ENCODE assay signal across 9 cellular contexts in the genomic region with DNA sequence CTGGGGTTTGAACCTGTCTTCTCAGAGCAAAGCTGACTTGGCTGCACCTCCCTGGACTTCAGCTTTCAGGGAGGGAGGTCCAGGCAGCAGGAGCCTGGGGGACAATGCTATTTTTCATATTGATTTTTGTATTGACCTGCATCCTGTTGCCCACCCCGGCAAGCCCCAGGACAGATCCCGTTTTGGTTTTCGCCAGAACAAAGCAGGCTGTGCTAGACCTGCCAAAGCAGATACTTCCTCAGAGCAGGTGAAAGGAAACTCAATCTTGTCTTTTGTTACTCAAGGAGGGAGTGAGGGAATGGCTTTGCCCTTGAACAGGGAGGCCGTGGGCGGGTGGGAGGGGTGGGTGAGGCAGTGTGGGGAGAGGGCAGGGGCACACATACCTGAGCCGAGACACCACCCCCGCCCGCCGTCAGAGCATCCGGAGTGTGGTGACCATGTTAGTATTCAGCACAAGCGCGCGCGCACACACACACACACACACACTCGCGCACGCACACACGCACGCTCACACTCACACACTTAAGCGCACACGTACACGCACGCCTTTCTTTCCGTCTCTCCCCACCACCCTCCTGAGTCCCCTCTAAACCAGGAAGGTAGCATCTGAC. TPM values are rescaled to one million over a fixed set of nuclear protein-coding genes. Genes with fewer than 3 reads are reported as not detected.
DNase-seq lines count a peak whose midpoint lies in the region; ATAC-seq and TF ChIP-seq lines count a peak whose summit lies in the region.
"Had no signal": no experiment of that assay in that cellular context is flagged by ENCODE, and none has a peak within 500 bp of the region (broad histone marks: within the 10 kb centered on the region; RNA-seq: fewer than 3 reads in every experiment).

No MANE protein-coding gene starts in this region.

- DNase-seq in activated CD4-positive, alpha-beta T cell treated with anti-CD3 and anti-CD28 coated beads for 36 hours: peak; percentile 80
- DNase-seq in activated CD4-positive, alpha-beta T cell treated with anti-CD3 and anti-CD28 coated beads for 1 hour: no peak
- DNase-seq in MCF 10A (ENCODE audit: unreplicated experiment): no peak
- DNase-seq in transverse colon: no peak
- no peak for DNase-seq in COLO829 (ENCODE audit: low spot score)
- no peak for DNase-seq in MV-4-11 (lab: John Stamatoyannopoulos, UW)
- DNase-seq in hippocampal formation (lab: John Stamatoyannopoulos, UW): no peak

- POLR2A ChIA-PET in activated CD4-positive, alpha-beta T cell treated with anti-CD3 and anti-CD28 coated beads for 36 hours (lab: Charles Lee): no interaction called here
- POLR2A ChIA-PET in MCF 10A (lab: Yijun Ruan, JAX): interaction anchor here (1.0 to 3.0 kb wide), 8 partner anchors 10 to 98 kb away, joined by 3 to 14 read pairs (median 5); no protein-coding TSS in a partner anchor

- H3K36me3 Mint-ChIP-seq in activated CD4-positive, alpha-beta T cell treated with anti-CD3 and anti-CD28 coated beads for 36 hours (ENCODE audit: low read depth): no peaks in the 10 kb centered on the region
- H3K36me3 Mint-ChIP-seq in MCF 10A (ENCODE audit: insufficient read depth, unreplicated experiment) (peaks cover 14% of the 10 kb centered on the region), nephron (ENCODE audit: low read depth) (no peaks in the 10 kb centered on the region)

- ATAC-seq in activated CD4-positive, alpha-beta T cell treated with anti-CD3 and anti-CD28 coated beads for 36 hours: peak; percentile 85

- TF ChIP-seq CTCF in MCF 10A (IDR thresholded peaks at IDR 0.05; ENCODE audit: unreplicated experiment) (no peak), nephron (IDR thresholded peaks at IDR 0.05; ENCODE audit: unreplicated experiment in 3 of 3) (no peak), transverse colon (IDR thresholded peaks at IDR 0.05) (no peak)

- no peaks in the 10 kb centered on the region for H3K27me3 ChIP-seq in transverse colon

- no peak overlapping the region for H3K4me3 ChIP-seq in transverse colon
- H3K4me3 ChIP-seq: K562 had no signal

- WGBS in transverse colon (ENCODE audit: low coverage in 1 of 2), 2 donors: 67 to 83% methylated on average over 13 to 24 of the region's 24 CpGs

- peaks cover 30 to 53% (median 47%) of the 10 kb centered on the region in 4 donors for H3K4me1 ChIP-seq in transverse colon

- peak overlapping the region; percentile 90 for H3K27ac Mint-ChIP-seq in activated CD4-positive, alpha-beta T cell treated with anti-CD3 and anti-CD28 coated beads for 36 hours
- peak overlapping the region; percentile 74 for H3K27ac Mint-ChIP-seq in MCF 10A (ENCODE audit: low read depth, unreplicated experiment)
- peak overlapping the region; percentile 87 to 90 (median 90) for H3K27ac Mint-ChIP-seq in nephron

- TF ChIP-seq EP300 in transverse colon (IDR thresholded peaks at IDR 0.05; ENCODE audit: low read depth): no peak

- no peaks in the 10 kb centered on the region for H3K36me3 ChIP-seq in transverse colon

- H3K4me3 Mint-ChIP-seq in activated CD4-positive, alpha-beta T cell treated with anti-CD3 and anti-CD28 coated beads for 36 hours: peak overlapping the region; percentile 35
- H3K4me3 Mint-ChIP-seq in MCF 10A (ENCODE audit: unreplicated experiment): peak overlapping the region; percentile 40
- peak overlapping the region; percentile 57 to 65 (median 57) for H3K4me3 Mint-ChIP-seq in nephron

- peak overlapping the region; percentile 76 to 88 (median 80) for H3K27ac ChIP-seq in transverse colon

- no peaks in the 10 kb centered on the region for H3K9me3 ChIP-seq in transverse colon

- no peaks in the 10 kb centered on the region for H3K27me3 Mint-ChIP-seq in activated CD4-positive, alpha-beta T cell treated with anti-CD3 and anti-CD28 coated beads for 36 hours
- H3K27me3 Mint-ChIP-seq in MCF 10A (ENCODE audit: insufficient read depth, unreplicated experiment): no peaks in the 10 kb centered on the region
- no peaks in the 10 kb centered on the region for H3K27me3 Mint-ChIP-seq in nephron (ENCODE audit: low read depth)

- peaks cover 28% of the 10 kb centered on the region for H3K4me1 Mint-ChIP-seq in activated CD4-positive, alpha-beta T cell treated with anti-CD3 and anti-CD28 coated beads for 36 hours
- peaks cover 68% of the 10 kb centered on the region for H3K4me1 Mint-ChIP-seq in MCF 10A (ENCODE audit: insufficient read depth, unreplicated experiment)
- peaks cover 61% of the 10 kb centered on the region for H3K4me1 Mint-ChIP-seq in nephron

- TF ChIP-seq POLR2A in transverse colon (IDR thresholded peaks at IDR 0.05): no peak

- no TSS peak for BruUV-seq in MCF 10A (replicated peaks; lab: Mats Ljungman, UMichigan)

- in situ Hi-C loops in transverse colon (cut with MboI; ENCODE audit: low pct_ligation_motif_present in 1 of 4, low pct_unique_long_range_greater_than_20kb in 1 of 4, low sequenced_read_pairs in 3 of 4): no loop called here

- CTCF ChIA-PET in activated CD4-positive, alpha-beta T cell treated with anti-CD3 and anti-CD28 coated beads for 36 hours (lab: Charles Lee): interaction anchor here (0.6 to 1.4 kb wide), 4 partner anchors 10 to 413 kb away, joined by 3 to 5 read pairs (median 4); no protein-coding TSS in a partner anchor
- CTCF ChIA-PET in MCF 10A (lab: Yijun Ruan, JAX): interaction anchor here (1.0 to 2.0 kb wide), 6 partner anchors 10 to 60 kb away, joined by 3 to 10 read pairs (median 4); no protein-coding TSS in a partner anchor

- no peaks in the 10 kb centered on the region for H3K9me3 Mint-ChIP-seq in activated CD4-positive, alpha-beta T cell treated with anti-CD3 and anti-CD28 coated beads for 36 hours (ENCODE audit: low read depth)
- no peaks in the 10 kb centered on the region for H3K9me3 Mint-ChIP-seq in MCF 10A (ENCODE audit: unreplicated experiment)
- no peaks in the 10 kb centered on the region for H3K9me3 Mint-ChIP-seq in nephron

- intact Hi-C loops in activated CD4-positive, alpha-beta T cell treated with anti-CD3 and anti-CD28 coated beads for 36 hours (cut with DNase I, micrococcal nuclease): no loop called here
- intact Hi-C loops in MCF 10A (cut with micrococcal nuclease) (loop anchor here (5.0 kb wide), 1 partner anchor 48 kb away; no protein-coding TSS in a partner anchor), transverse colon (cut with DNase I; ENCODE audit: low total_unique reads) (no loop called here)

RNA-seq across cellular contexts. Expression of gene RAI1, which starts 59.5 kb away (rescaled TPM):
- 10 to 100 TPM; 13.6 to 16.4 TPM for total RNA-seq in activated CD4-positive, alpha-beta T cell treated with anti-CD3 and anti-CD28 coated beads for 36 hours
- total RNA-seq in MCF 10A (2022): 30.4 and 34.6 TPM in 2 replicates
- 100 to 1,000 TPM in 1 of 4 donors, 10 to 100 TPM in 3; 14.1 to 163 (median 34.6) TPM for total RNA-seq in transverse colon
